In genomic region chr1:52633291-52633754, GRCh38 we compare ENCODE assay signal across 10 cellular contexts. TPM values are rescaled to one million over a fixed set of nuclear protein-coding genes. Genes with fewer than 3 reads are reported as not detected.
DNase-seq lines count a peak whose midpoint lies in the region; ATAC-seq and TF ChIP-seq lines count a peak whose summit lies in the region.
"Had no signal": no experiment of that assay in that cellular context is flagged by ENCODE, and none has a peak within 500 bp of the region (broad histone marks: within the 10 kb centered on the region; RNA-seq: fewer than 3 reads in every experiment).

No MANE protein-coding gene starts in this region.

- peaks cover 8% of the 10 kb centered on the region; the same call in 1 of the 2 replicates for H3F3A ChIP-seq in PC-9 (ENCODE audit: insufficient read depth, low read depth)

- H3K36me3 ChIP-seq in WERI-Rb-1, result no peaks in the 10 kb centered on the region
- H3K36me3 ChIP-seq in PC-9 (ENCODE audit: low read depth), result no peaks in the 10 kb centered on the region

- DNase-seq in GM12864 (ENCODE audit: low read depth) (no peak), WERI-Rb-1 (peak; percentile 43), dorsolateral prefrontal cortex (no peak), PC-9 (no peak)

- no peaks in the 10 kb centered on the region for H3K9me2 ChIP-seq in PC-9 (ENCODE audit: insufficient read depth)

- peaks cover 29% of the 10 kb centered on the region for H3K4me1 Mint-ChIP-seq in nephron

- peak overlapping the region; percentile 41 for H3K4me3 ChIP-seq in GM12864 (ENCODE audit: low read depth, low read length)
- peak overlapping the region; percentile 35 for H3K4me3 ChIP-seq in WERI-Rb-1 (ENCODE audit: low read depth, low read length)
- H3K4me3 ChIP-seq in dorsolateral prefrontal cortex, result peak overlapping the region in 58 of 59 donors; percentile 15 to 69 (median 48)
- no peak overlapping the region for H3K4me3 ChIP-seq in PC-9

- no peaks in the 10 kb centered on the region for H4K20me1 ChIP-seq in PC-9 (ENCODE audit: insufficient read depth)

- H3K27me3 Mint-ChIP-seq in nephron (ENCODE audit: low read depth), result peaks cover 36% of the 10 kb centered on the region

- peaks cover 9% of the 10 kb centered on the region for H3K4me1 ChIP-seq in PC-9 (replicated peaks; ENCODE audit: insufficient read depth)

- no TSS peak for BruUV-seq in PC-9 (replicated peaks; lab: Mats Ljungman, UMichigan)

- H3K79me2 ChIP-seq in PC-9 (ENCODE audit: low read depth), result no peaks in the 10 kb centered on the region

- ATAC-seq in HG03135 (IDR thresholded peaks at IDR 0.05; ENCODE audit: unreplicated experiment), result no peak
- ATAC-seq in GM19035 (IDR thresholded peaks at IDR 0.05; ENCODE audit: unreplicated experiment), result no peak
- ATAC-seq in HG03039 (IDR thresholded peaks at IDR 0.05; ENCODE audit: unreplicated experiment), result no peak

- intact Hi-C loops in dorsolateral prefrontal cortex (cut with DNase I) (no loop called here), PC-9 (cut with micrococcal nuclease; ENCODE audit: unreplicated experiment) (loop anchor here (5.0 kb wide), 1 partner anchor 61 kb away; no protein-coding TSS in a partner anchor)

- H3K4me3 Mint-ChIP-seq in nephron, result peak overlapping the region; percentile 73 to 84 (median 84)

- peaks cover 2% of the 10 kb centered on the region for H3K27me3 ChIP-seq in WERI-Rb-1 (ENCODE audit: insufficient read depth, low read depth, severe bottlenecking)
- H3K27me3 ChIP-seq in dorsolateral prefrontal cortex, result peaks cover 0 to 32% (median 12%) of the 10 kb centered on the region in 45 donors
- H3K27me3 ChIP-seq in PC-9 (ENCODE audit: insufficient read depth, low read depth), result no peaks in the 10 kb centered on the region

- POLR2A ChIA-PET in PC-9 (lab: Charles Lee; ENCODE audit: unreplicated experiment), result interaction anchor here (0.7 kb wide), 1 partner anchor 601 kb away, joined by 3 read pairs; no protein-coding TSS in a partner anchor

- H3K9me3 Mint-ChIP-seq in nephron, result no peaks in the 10 kb centered on the region

- CTCF ChIA-PET in PC-9 (lab: Charles Lee), result no interaction called here

- H3K36me3 Mint-ChIP-seq in nephron (ENCODE audit: low read depth), result no peaks in the 10 kb centered on the region

- no peak overlapping the region for H2AFZ ChIP-seq in PC-9

- H3K27ac ChIP-seq in WERI-Rb-1 (no peak overlapping the region), dorsolateral prefrontal cortex (peak overlapping the region in 3 of 59 donors; percentile 18 to 32 (median 27)), PC-9 (no peak overlapping the region)

- H3K9me3 ChIP-seq in WERI-Rb-1 (ENCODE audit: severe bottlenecking), result no peaks in the 10 kb centered on the region
- H3K9me3 ChIP-seq in PC-9 (ENCODE audit: insufficient read depth, low read depth), result no peaks in the 10 kb centered on the region; the same call in 1 of the 2 replicates

- H3K27ac Mint-ChIP-seq in nephron, result peak overlapping the region in 1 of 3 experiments; percentile 10

- no peak for TF ChIP-seq CTCF in GM12864 (IDR thresholded peaks at IDR 0.05; ENCODE audit: low read depth, low read length, missing control alignments)
- no peak for TF ChIP-seq CTCF in WERI-Rb-1 (IDR thresholded peaks at IDR 0.05; ENCODE audit: low read depth, low read length)
- TF ChIP-seq CTCF in dorsolateral prefrontal cortex (IDR thresholded peaks at IDR 0.05 in 54 of 56, conservative IDR thresholded peaks at IDR 0.05 in 2 of 56; ENCODE audit: low read depth in 1 of 56, partially characterized antibody in 56 of 56), result no peak
- no peak for TF ChIP-seq CTCF in nephron (IDR thresholded peaks at IDR 0.05; ENCODE audit: unreplicated experiment in 3 of 3)
- no peak for TF ChIP-seq CTCF in PC-9 (conservative IDR thresholded peaks at IDR 0.05)

- no peak overlapping the region for H3K4me2 ChIP-seq in PC-9

RNA-seq across cellular contexts. Expression of gene SHISAL2A, which starts 0.4 kb away (rescaled TPM):
- total RNA-seq in dorsolateral prefrontal cortex, result 1 to 10 TPM in 42 of 120 experiments, under 1 TPM in 49, not detected in 29; 0.28 to 3.2 (median 0.99) TPM
- total RNA-seq in PC-9 (2021), result not detected in 2 replicates
- total RNA-seq: LHCN-M2, myocyte had no signal

RNA-seq across cellular contexts. Expression of gene GPX7, which starts 31.2 kb away (rescaled TPM):
- total RNA-seq in dorsolateral prefrontal cortex (1 to 10 TPM; 2.3 to 9.0 (median 5.6) TPM), PC-9 (2021) (0.43 TPM in 1 of 2 replicates, not detected in the other)
